In the genomic region with DNA sequence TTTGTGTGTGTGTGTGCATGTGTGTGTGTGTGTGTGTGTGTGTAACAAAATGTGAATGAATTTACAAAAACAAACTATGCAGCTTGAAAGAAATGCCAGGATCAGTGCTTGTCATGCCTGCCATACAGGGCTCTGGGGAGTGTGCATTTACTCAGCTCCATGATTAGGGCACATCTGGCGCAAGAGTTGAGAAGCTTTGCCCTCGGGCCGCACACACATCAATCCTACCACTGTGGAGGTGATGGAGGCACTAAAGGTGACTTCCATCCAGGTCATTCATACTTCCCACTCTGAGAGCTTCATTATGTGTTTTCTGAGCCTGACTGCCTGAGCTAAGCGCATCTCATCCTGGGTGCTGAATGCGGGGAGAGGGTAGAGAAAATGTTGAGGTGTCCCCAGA, we compare ENCODE assay signal across 11 cellular contexts. TPM values are rescaled to one million over a fixed set of nuclear protein-coding genes. Genes with fewer than 3 reads are reported as not detected.
A peak's percentile ranks its signal among the peaks of the same experiment; 100 is the strongest.
DNase-seq lines count a peak whose midpoint lies in the region; ATAC-seq and TF ChIP-seq lines count a peak whose summit lies in the region.
"Had no signal": no experiment of that assay in that cellular context is flagged by ENCODE, and none has a peak within 500 bp of the region (broad histone marks: within the 10 kb centered on the region; RNA-seq: fewer than 3 reads in every experiment).

No MANE protein-coding gene starts in this region.

- no peak overlapping the region for H3K4me3 ChIP-seq in upper lobe of left lung
- no peak overlapping the region for H3K4me3 ChIP-seq in hepatocyte

- H3K4me3 Mint-ChIP-seq in activated naive CD4-positive, alpha-beta T cell treated with anti-CD3 and anti-CD28 coated beads, Interleukin-2, amount 50 U/mL, for 24 hours = peak overlapping the region; percentile 73
- peak overlapping the region; percentile 76 for H3K4me3 Mint-ChIP-seq in T-helper 17 cell

- H3K36me3 ChIP-seq in upper lobe of left lung (no peaks in the 10 kb centered on the region), hepatocyte (replicated peaks; ENCODE audit: insufficient read depth, low read depth) (no peaks in the 10 kb centered on the region)

- H3K4me2 ChIP-seq in hepatocyte = no peak overlapping the region

- H3K27me3 Mint-ChIP-seq in activated naive CD4-positive, alpha-beta T cell treated with anti-CD3 and anti-CD28 coated beads, Interleukin-2, amount 50 U/mL, for 24 hours = no peaks in the 10 kb centered on the region
- no peaks in the 10 kb centered on the region for H3K27me3 Mint-ChIP-seq in T-helper 17 cell

- TF ChIP-seq CTCF in foreskin keratinocyte (conservative IDR thresholded peaks at IDR 0.05) = no peak
- no peak for TF ChIP-seq CTCF in upper lobe of left lung (IDR thresholded peaks at IDR 0.05)
- TF ChIP-seq CTCF in hepatocyte (IDR thresholded peaks at IDR 0.05; ENCODE audit: poor library complexity) = no peak

- H4K20me1 ChIP-seq in hepatocyte (ENCODE audit: insufficient read depth, poor library complexity, severe bottlenecking) = no peaks in the 10 kb centered on the region

- H3K27ac Mint-ChIP-seq in activated naive CD4-positive, alpha-beta T cell treated with anti-CD3 and anti-CD28 coated beads, Interleukin-2, amount 50 U/mL, for 24 hours = peak overlapping the region; percentile 92
- H3K27ac Mint-ChIP-seq in T-helper 17 cell = peak overlapping the region; percentile 88

- no peak for TF ChIP-seq POLR2A in upper lobe of left lung (IDR thresholded peaks at IDR 0.05)

- no peaks in the 10 kb centered on the region for H3K79me2 ChIP-seq in hepatocyte

- 94 to 95% methylated on average over 3 to 5 of the region's 5 CpGs for WGBS in upper lobe of left lung, 2 donors
- WGBS in hepatocyte (ENCODE audit: low lambda C conversion rate, missing lambda C conversion rate) = 95% methylated on average over 5 of the region's 5 CpGs

- no peak for DNase-seq in activated naive CD4-positive, alpha-beta T cell (lab: John Stamatoyannopoulos, UW)
- DNase-seq in T-helper 17 cell (no peak), foreskin keratinocyte (no peak), upper lobe of left lung (no peak), nucleus accumbens (lab: John Stamatoyannopoulos, UW) (no peak), hypothalamus (lab: John Stamatoyannopoulos, UW) (no peak), hepatocyte (ENCODE audit: low spot score) (no peak)
- DNase-seq: NCI-H1048, NCI-H2171, posterior cingulate gyrus had no signal

- no peaks in the 10 kb centered on the region for H3K9me2 ChIP-seq in hepatocyte (replicated peaks; ENCODE audit: insufficient read depth)

- peaks cover 75% of the 10 kb centered on the region for H3K4me1 Mint-ChIP-seq in activated naive CD4-positive, alpha-beta T cell treated with anti-CD3 and anti-CD28 coated beads, Interleukin-2, amount 50 U/mL, for 24 hours
- peaks cover 34% of the 10 kb centered on the region for H3K4me1 Mint-ChIP-seq in T-helper 17 cell

- peaks cover 22% of the 10 kb centered on the region for H3K36me3 Mint-ChIP-seq in activated naive CD4-positive, alpha-beta T cell treated with anti-CD3 and anti-CD28 coated beads, Interleukin-2, amount 50 U/mL, for 24 hours
- no peaks in the 10 kb centered on the region for H3K36me3 Mint-ChIP-seq in T-helper 17 cell (ENCODE audit: low read depth)

- TF ChIP-seq EP300 in upper lobe of left lung (IDR thresholded peaks at IDR 0.05) = no peak

- H3K4me1 ChIP-seq in foreskin keratinocyte = peaks cover 48% of the 10 kb centered on the region
- peaks cover 7 to 11% (median 10%) of the 10 kb centered on the region in 4 donors for H3K4me1 ChIP-seq in upper lobe of left lung
- H3K4me1 ChIP-seq in hepatocyte (ENCODE audit: insufficient read depth) = no peaks in the 10 kb centered on the region

- H3K27ac ChIP-seq in foreskin keratinocyte = peak overlapping the region; percentile 12
- H3K27ac ChIP-seq in upper lobe of left lung = peak overlapping the region in 3 of 4 donors; percentile 39 to 80 (median 43)
- H3K27ac ChIP-seq in hepatocyte = no peak overlapping the region

- H3K9me3 ChIP-seq in T-helper 17 cell (ENCODE audit: control insufficient read depth, low read length, poor library complexity, severe bottlenecking) (no peaks in the 10 kb centered on the region), upper lobe of left lung (no peaks in the 10 kb centered on the region), hepatocyte (ENCODE audit: low read depth) (no peaks in the 10 kb centered on the region)

- no peak for ATAC-seq in T-helper 17 cell
- peak; percentile 37 for ATAC-seq in foreskin keratinocyte
- no peak for ATAC-seq in upper lobe of left lung (ENCODE audit: low FRiP score in 2 of 2)

- H3K27me3 ChIP-seq in foreskin keratinocyte (no peaks in the 10 kb centered on the region), upper lobe of left lung (no peaks in the 10 kb centered on the region), hepatocyte (no peaks in the 10 kb centered on the region)

- no peak overlapping the region for H2AFZ ChIP-seq in hepatocyte

- H3K9me3 Mint-ChIP-seq in activated naive CD4-positive, alpha-beta T cell treated with anti-CD3 and anti-CD28 coated beads, Interleukin-2, amount 50 U/mL, for 24 hours = peaks cover 9% of the 10 kb centered on the region

RNA-seq across cellular contexts. Expression of a gene that starts 7.3 kb away (rescaled TPM):
- total RNA-seq in T-helper 17 cell = 10 to 100 TPM; 11.0 to 19.5 TPM
- total RNA-seq in foreskin keratinocyte = 4.8 and 5.1 TPM in 2 replicates
- 1.9 TPM in 2 replicates for polyA plus RNA-seq in foreskin keratinocyte
- total RNA-seq in upper lobe of left lung = 10 to 100 TPM in 2 of 6 donors, 1 to 10 TPM in 4; 3.8 to 37.1 (median 7.2) TPM
- 6.2 and 12.4 TPM in 2 replicates for total RNA-seq in hepatocyte
- polyA plus RNA-seq in hepatocyte = 12.1 and 15.6 TPM in 2 replicates
